3 cellular contexts compared by ENCODE assay signal in the genomic region with DNA sequence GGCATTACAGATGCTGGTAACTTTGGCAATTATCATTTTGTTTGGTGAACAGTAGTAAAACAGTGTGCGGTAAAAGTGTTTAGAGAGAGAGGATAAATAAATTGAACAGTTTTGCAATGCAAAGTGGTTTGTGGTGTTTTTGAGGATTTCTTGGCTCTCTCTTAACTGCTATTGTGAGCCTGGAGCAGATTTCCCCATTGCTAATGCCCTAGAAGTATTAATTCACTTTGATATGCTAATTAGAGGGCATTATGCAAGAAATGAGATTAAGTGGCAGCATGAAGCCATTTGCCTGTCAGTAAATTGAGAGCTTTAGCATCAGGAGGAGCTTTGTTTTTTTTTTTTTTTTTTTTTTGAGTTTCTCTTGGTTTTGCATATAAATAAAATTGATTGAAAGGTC.
A peak's percentile ranks its signal among the peaks of the same experiment; 100 is the strongest.
TF ChIP-seq lines count a peak whose summit lies in the region.

No MANE protein-coding gene starts in this region.

TF ChIP-seq in HEK293, 187 proteins besides CTCF, POLR2A, EP300 and RAD21 (continues in another document):
- TF ChIP-seq ZBTB17 (tag by site-specific recombination; IDR thresholded peaks at IDR 0.05) (0 out of 2 replicates have a peak, but pooled peaks have one; percentile 33), TSHZ1 (tag by site-specific recombination; IDR thresholded peaks at IDR 0.05; ENCODE audit: borderline replicate concordance) (no peak), GLI4 (tag by site-specific recombination; IDR thresholded peaks at IDR 0.05) (no peak), OSR2 (tag by site-specific recombination; IDR thresholded peaks at IDR 0.05) (0 out of 2 replicates have a peak, but pooled peaks have one; percentile 12), ZNF530 (tag by site-specific recombination; IDR thresholded peaks at IDR 0.05; ENCODE audit: low read depth) (no peak), ZNF140 (tag by site-specific recombination; IDR thresholded peaks at IDR 0.05) (no peak), ZNF239 (tag by site-specific recombination; IDR thresholded peaks at IDR 0.05) (no peak), ZNF175 (tag by site-specific recombination; IDR thresholded peaks at IDR 0.05) (no peak), ZNF302 (tag by site-specific recombination; IDR thresholded peaks at IDR 0.05; ENCODE audit: low read depth) (no peak), ZNF596 (tag by site-specific recombination; IDR thresholded peaks at IDR 0.05) (peak; percentile 77), BCL11A (tag by site-specific recombination; IDR thresholded peaks at IDR 0.05; ENCODE audit: low read depth) (no peak)
- TF ChIP-seq, protein P1, sequence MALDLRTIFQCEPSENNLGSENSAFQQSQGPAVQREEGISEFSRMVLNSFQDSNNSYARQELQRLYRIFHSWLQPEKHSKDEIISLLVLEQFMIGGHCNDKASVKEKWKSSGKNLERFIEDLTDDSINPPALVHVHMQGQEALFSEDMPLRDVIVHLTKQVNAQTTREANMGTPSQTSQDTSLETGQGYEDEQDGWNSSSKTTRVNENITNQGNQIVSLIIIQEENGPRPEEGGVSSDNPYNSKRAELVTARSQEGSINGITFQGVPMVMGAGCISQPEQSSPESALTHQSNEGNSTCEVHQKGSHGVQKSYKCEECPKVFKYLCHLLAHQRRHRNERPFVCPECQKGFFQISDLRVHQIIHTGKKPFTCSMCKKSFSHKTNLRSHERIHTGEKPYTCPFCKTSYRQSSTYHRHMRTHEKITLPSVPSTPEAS (tag by site-specific recombination; IDR thresholded peaks at IDR 0.05) = no peak
- TF ChIP-seq, protein P2, sequence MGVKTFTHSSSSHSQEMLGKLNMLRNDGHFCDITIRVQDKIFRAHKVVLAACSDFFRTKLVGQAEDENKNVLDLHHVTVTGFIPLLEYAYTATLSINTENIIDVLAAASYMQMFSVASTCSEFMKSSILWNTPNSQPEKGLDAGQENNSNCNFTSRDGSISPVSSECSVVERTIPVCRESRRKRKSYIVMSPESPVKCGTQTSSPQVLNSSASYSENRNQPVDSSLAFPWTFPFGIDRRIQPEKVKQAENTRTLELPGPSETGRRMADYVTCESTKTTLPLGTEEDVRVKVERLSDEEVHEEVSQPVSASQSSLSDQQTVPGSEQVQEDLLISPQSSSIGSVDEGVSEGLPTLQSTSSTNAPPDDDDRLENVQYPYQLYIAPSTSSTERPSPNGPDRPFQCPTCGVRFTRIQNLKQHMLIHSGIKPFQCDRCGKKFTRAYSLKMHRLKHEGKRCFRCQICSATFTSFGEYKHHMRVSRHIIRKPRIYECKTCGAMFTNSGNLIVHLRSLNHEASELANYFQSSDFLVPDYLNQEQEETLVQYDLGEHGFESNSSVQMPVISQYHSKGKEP (tag by site-specific recombination; IDR thresholded peaks at IDR 0.05) = peak; percentile 27; the same call in 1 of the 2 replicates

TF ChIP-seq in GM12878, 131 proteins besides CTCF, POLR2A, EP300 and RAD21:
- TF ChIP-seq, protein P3, sequence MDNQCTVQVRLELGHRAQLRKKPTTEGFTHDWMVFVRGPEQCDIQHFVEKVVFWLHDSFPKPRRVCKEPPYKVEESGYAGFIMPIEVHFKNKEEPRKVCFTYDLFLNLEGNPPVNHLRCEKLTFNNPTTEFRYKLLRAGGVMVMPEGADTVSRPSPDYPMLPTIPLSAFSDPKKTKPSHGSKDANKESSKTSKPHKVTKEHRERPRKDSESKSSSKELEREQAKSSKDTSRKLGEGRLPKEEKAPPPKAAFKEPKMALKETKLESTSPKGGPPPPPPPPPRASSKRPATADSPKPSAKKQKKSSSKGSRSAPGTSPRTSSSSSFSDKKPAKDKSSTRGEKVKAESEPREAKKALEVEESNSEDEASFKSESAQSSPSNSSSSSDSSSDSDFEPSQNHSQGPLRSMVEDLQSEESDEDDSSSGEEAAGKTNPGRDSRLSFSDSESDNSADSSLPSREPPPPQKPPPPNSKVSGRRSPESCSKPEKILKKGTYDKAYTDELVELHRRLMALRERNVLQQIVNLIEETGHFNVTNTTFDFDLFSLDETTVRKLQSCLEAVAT (IDR thresholded peaks at IDR 0.05) = 0 out of 2 replicates have a peak, but pooled peaks have one; percentile 13
- TF ChIP-seq, protein P4, sequence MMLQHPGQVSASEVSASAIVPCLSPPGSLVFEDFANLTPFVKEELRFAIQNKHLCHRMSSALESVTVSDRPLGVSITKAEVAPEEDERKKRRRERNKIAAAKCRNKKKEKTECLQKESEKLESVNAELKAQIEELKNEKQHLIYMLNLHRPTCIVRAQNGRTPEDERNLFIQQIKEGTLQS (IDR thresholded peaks at IDR 0.05; ENCODE audit: borderline replicate concordance, extremely low read depth, low read depth, low read length) = no peak
- peak; percentile 16; the same call in 1 of the 2 replicates for TF ChIP-seq PKNOX1 (IDR thresholded peaks at IDR 0.05)
- TF ChIP-seq PBX3 (IDR thresholded peaks at IDR 0.05; ENCODE audit: insufficient replicate concordance, low read depth, low read length) = no peak
- no peak for TF ChIP-seq USF1 (IDR thresholded peaks at IDR 0.05; ENCODE audit: borderline replicate concordance, extremely low read length, insufficient read depth, low read depth, low read length)
- no peak for TF ChIP-seq MTA3 (IDR thresholded peaks at IDR 0.05; ENCODE audit: borderline replicate concordance, low read length)
- no peak for TF ChIP-seq NR2C2 (IDR thresholded peaks at IDR 0.05; ENCODE audit: borderline replicate concordance, control insufficient read depth, insufficient read length, low read depth)
- no peak for TF ChIP-seq CHD4 (IDR thresholded peaks at IDR 0.05)
- no peak for TF ChIP-seq ATF7 (IDR thresholded peaks at IDR 0.05; ENCODE audit: low read depth)
- TF ChIP-seq MEF2A (IDR thresholded peaks at IDR 0.05; ENCODE audit: insufficient read depth, low read depth, low read length) = no peak
- no peak for TF ChIP-seq GABPA (IDR thresholded peaks at IDR 0.05; ENCODE audit: low read depth)
- no peak for TF ChIP-seq WRNIP1 (IDR thresholded peaks at IDR 0.05; ENCODE audit: borderline replicate concordance, low read depth, low read length)

TF ChIP-seq in neural cell, 6 proteins besides CTCF, POLR2A, EP300 and RAD21:
- TF ChIP-seq TAF1 (IDR thresholded peaks at IDR 0.05; ENCODE audit: low read depth) = no peak
- TF ChIP-seq, protein P5, sequence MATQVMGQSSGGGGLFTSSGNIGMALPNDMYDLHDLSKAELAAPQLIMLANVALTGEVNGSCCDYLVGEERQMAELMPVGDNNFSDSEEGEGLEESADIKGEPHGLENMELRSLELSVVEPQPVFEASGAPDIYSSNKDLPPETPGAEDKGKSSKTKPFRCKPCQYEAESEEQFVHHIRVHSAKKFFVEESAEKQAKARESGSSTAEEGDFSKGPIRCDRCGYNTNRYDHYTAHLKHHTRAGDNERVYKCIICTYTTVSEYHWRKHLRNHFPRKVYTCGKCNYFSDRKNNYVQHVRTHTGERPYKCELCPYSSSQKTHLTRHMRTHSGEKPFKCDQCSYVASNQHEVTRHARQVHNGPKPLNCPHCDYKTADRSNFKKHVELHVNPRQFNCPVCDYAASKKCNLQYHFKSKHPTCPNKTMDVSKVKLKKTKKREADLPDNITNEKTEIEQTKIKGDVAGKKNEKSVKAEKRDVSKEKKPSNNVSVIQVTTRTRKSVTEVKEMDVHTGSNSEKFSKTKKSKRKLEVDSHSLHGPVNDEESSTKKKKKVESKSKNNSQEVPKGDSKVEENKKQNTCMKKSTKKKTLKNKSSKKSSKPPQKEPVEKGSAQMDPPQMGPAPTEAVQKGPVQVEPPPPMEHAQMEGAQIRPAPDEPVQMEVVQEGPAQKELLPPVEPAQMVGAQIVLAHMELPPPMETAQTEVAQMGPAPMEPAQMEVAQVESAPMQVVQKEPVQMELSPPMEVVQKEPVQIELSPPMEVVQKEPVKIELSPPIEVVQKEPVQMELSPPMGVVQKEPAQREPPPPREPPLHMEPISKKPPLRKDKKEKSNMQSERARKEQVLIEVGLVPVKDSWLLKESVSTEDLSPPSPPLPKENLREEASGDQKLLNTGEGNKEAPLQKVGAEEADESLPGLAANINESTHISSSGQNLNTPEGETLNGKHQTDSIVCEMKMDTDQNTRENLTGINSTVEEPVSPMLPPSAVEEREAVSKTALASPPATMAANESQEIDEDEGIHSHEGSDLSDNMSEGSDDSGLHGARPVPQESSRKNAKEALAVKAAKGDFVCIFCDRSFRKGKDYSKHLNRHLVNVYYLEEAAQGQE (IDR thresholded peaks at IDR 0.05; ENCODE audit: borderline replicate concordance) = no peak
- TF ChIP-seq POLR2AphosphoS5 (IDR thresholded peaks at IDR 0.05) = peak; percentile 16
- TF ChIP-seq SMC3 (conservative IDR thresholded peaks at IDR 0.05; ENCODE audit: poor library complexity) = no peak
- TF ChIP-seq EZH2 (IDR thresholded peaks at IDR 0.05; ENCODE audit: borderline replicate concordance, insufficient read depth, low read length, poor library complexity, severe bottlenecking) = no peak
TF ChIP-seq in neural cell: peak in this region for 1.
